ENCODE assay signal across 27 cellular contexts in the genomic region with DNA sequence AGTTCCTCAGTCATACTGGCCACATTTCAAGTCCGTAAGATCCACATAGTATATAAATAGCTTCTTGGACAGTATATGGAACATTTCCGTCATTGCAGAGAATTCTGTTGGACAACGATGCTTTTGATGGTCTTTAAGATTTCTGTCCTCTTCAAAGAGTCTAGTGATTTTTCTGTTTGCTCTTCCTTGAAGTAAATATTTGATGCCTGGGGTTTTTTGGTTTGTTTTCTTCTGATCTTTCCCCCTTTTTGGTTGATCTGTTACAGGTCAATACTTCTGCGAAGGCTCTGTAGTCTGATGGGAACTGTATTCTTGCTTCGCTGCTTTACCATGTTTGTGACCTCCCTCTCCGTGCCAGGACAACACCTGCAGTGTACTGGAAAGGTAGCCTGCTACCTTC. TPM values are rescaled to one million over a fixed set of nuclear protein-coding genes. Genes with fewer than 3 reads are reported as not detected.
DNase-seq lines count a peak whose midpoint lies in the region; ATAC-seq and TF ChIP-seq lines count a peak whose summit lies in the region.
"Had no signal": no experiment of that assay in that cellular context is flagged by ENCODE, and none has a peak within 500 bp of the region (broad histone marks: within the 10 kb centered on the region; RNA-seq: fewer than 3 reads in every experiment).

No MANE protein-coding gene starts in this region.

- H3K27ac ChIP-seq in CD8-positive, alpha-beta T cell (ENCODE audit: low read depth, low read length): no peak overlapping the region

- H3K4me1 ChIP-seq in CD8-positive, alpha-beta T cell (ENCODE audit: insufficient read depth, low read length): peaks cover 24% of the 10 kb centered on the region
- H3K4me1 ChIP-seq: BE2C had no signal

- H3K4me3 ChIP-seq in CD8-positive, alpha-beta T cell (ENCODE audit: low read depth, low read length): no peak overlapping the region
- H3K4me3 ChIP-seq: K562, smooth muscle cell had no signal

- POLR2A ChIA-PET in CD8-positive, alpha-beta T cell (lab: Charles Lee): interaction anchor here (0.6 kb wide), 1 partner anchor 87 kb away, joined by 3 read pairs; no protein-coding TSS in a partner anchor

- no peak for ATAC-seq in activated T-cell treated with anti-CD3 and anti-CD28 coated beads, Interleukin-2, amount 50 U/mL, for 72 hours (replicated peaks in 1 of 2)
- no peak for ATAC-seq in CD8-positive, alpha-beta T cell
- ATAC-seq in HG03097 (IDR thresholded peaks at IDR 0.05; ENCODE audit: low FRiP score, unreplicated experiment): no peak
- ATAC-seq in GM18502 (IDR thresholded peaks at IDR 0.05; ENCODE audit: poor library complexity, unreplicated experiment): no peak
- ATAC-seq: K562 had no signal

- H3K36me3 Mint-ChIP-seq in activated T-cell treated with anti-CD3 and anti-CD28 coated beads, Interleukin-2, amount 50 U/mL, for 72 hours (ENCODE audit: insufficient read depth in 2 of 2): peaks cover 4 to 19% of the 10 kb centered on the region in 2 donors
- peaks cover 21% of the 10 kb centered on the region for H3K36me3 Mint-ChIP-seq in CD8-positive, alpha-beta T cell
- peaks cover 30% of the 10 kb centered on the region for H3K36me3 Mint-ChIP-seq in activated T-helper 2 cell treated with anti-CD3 and anti-CD28 coated beads, Interferon-gamma antibody, Interleukin-2, Interleukin-4, amounts not matched to agents 10 μg/mL and 5 μg/mL and 100 μg/mL, durations not matched to agents 14 hours and 24 hours and 36 hours (ENCODE audit: low read depth)
- peaks cover 9% of the 10 kb centered on the region for H3K36me3 Mint-ChIP-seq in progenitor cell of endocrine pancreas (ENCODE audit: insufficient read depth)

- H3K27me3 ChIP-seq in CD8-positive, alpha-beta T cell (ENCODE audit: insufficient read depth, low read length): no peaks in the 10 kb centered on the region
- H3K27me3 ChIP-seq: BE2C had no signal

- no peaks in the 10 kb centered on the region for H3K9me3 ChIP-seq in CD8-positive, alpha-beta T cell (ENCODE audit: low read length)
- H3K9me3 ChIP-seq: BE2C had no signal

- peaks cover 5% of the 10 kb centered on the region for H3K36me3 ChIP-seq in CD8-positive, alpha-beta T cell (ENCODE audit: insufficient read depth, low read length)
- H3K36me3 ChIP-seq: BE2C had no signal

- no peak for TF ChIP-seq POLR2A in erythroblast (IDR thresholded peaks at IDR 0.05; ENCODE audit: low read length)

- no peak overlapping the region for H3K4me3 Mint-ChIP-seq in activated T-cell treated with anti-CD3 and anti-CD28 coated beads, Interleukin-2, amount 50 U/mL, for 72 hours
- H3K4me3 Mint-ChIP-seq in CD8-positive, alpha-beta T cell: peak overlapping the region; percentile 1
- H3K4me3 Mint-ChIP-seq in activated T-helper 2 cell treated with anti-CD3 and anti-CD28 coated beads, Interferon-gamma antibody, Interleukin-2, Interleukin-4, amounts not matched to agents 10 μg/mL and 5 μg/mL and 100 μg/mL, durations not matched to agents 14 hours and 24 hours and 36 hours (ENCODE audit: low read depth): peak overlapping the region; percentile 2
- H3K4me3 Mint-ChIP-seq in progenitor cell of endocrine pancreas (ENCODE audit: low read depth): no peak overlapping the region
- H3K4me3 Mint-ChIP-seq: H9, mesothelial cell of epicardium, type B pancreatic cell had no signal

- H3K9me3 Mint-ChIP-seq in activated T-cell treated with anti-CD3 and anti-CD28 coated beads, Interleukin-2, amount 50 U/mL, for 72 hours: no peaks in the 10 kb centered on the region
- no peaks in the 10 kb centered on the region for H3K9me3 Mint-ChIP-seq in CD8-positive, alpha-beta T cell
- no peaks in the 10 kb centered on the region for H3K9me3 Mint-ChIP-seq in activated T-helper 2 cell treated with anti-CD3 and anti-CD28 coated beads, Interferon-gamma antibody, Interleukin-2, Interleukin-4, amounts not matched to agents 10 μg/mL and 5 μg/mL and 100 μg/mL, durations not matched to agents 14 hours and 24 hours and 36 hours
- no peaks in the 10 kb centered on the region for H3K9me3 Mint-ChIP-seq in progenitor cell of endocrine pancreas (ENCODE audit: low read depth)
- H3K9me3 Mint-ChIP-seq: H9, mesothelial cell of epicardium, naive B cell, type B pancreatic cell had no signal

- intact Hi-C loops in CD8-positive, alpha-beta T cell (cut with DNase I, micrococcal nuclease): loop anchor here in 1 of 2 experiments (10.0 kb wide), 1 partner anchor 53 kb away; a partner anchor contains a TSS
- intact Hi-C loops in activated T-helper 2 cell treated with anti-CD3 and anti-CD28 coated beads, Interferon-gamma antibody, Interleukin-2, Interleukin-4, amounts not matched to agents 10 μg/mL and 5 μg/mL and 100 μg/mL, durations not matched to agents 14 hours and 24 hours and 36 hours (cut with micrococcal nuclease): no loop called here

- peaks cover 40% of the 10 kb centered on the region for H3K4me1 Mint-ChIP-seq in activated T-cell treated with anti-CD3 and anti-CD28 coated beads, Interleukin-2, amount 50 U/mL, for 72 hours (ENCODE audit: low read depth)
- peaks cover 44% of the 10 kb centered on the region for H3K4me1 Mint-ChIP-seq in CD8-positive, alpha-beta T cell (ENCODE audit: low read depth)
- peaks cover 22% of the 10 kb centered on the region for H3K4me1 Mint-ChIP-seq in activated T-helper 2 cell treated with anti-CD3 and anti-CD28 coated beads, Interferon-gamma antibody, Interleukin-2, Interleukin-4, amounts not matched to agents 10 μg/mL and 5 μg/mL and 100 μg/mL, durations not matched to agents 14 hours and 24 hours and 36 hours (ENCODE audit: low read depth)
- H3K4me1 Mint-ChIP-seq in progenitor cell of endocrine pancreas (ENCODE audit: low read depth): peaks cover 1% of the 10 kb centered on the region
- H3K4me1 Mint-ChIP-seq: mesothelial cell of epicardium had no signal

- H3K27ac Mint-ChIP-seq in activated T-cell treated with anti-CD3 and anti-CD28 coated beads, Interleukin-2, amount 50 U/mL, for 72 hours: peak overlapping the region; percentile 79
- H3K27ac Mint-ChIP-seq in CD8-positive, alpha-beta T cell: peak overlapping the region; percentile 79
- H3K27ac Mint-ChIP-seq in activated T-helper 2 cell treated with anti-CD3 and anti-CD28 coated beads, Interferon-gamma antibody, Interleukin-2, Interleukin-4, amounts not matched to agents 10 μg/mL and 5 μg/mL and 100 μg/mL, durations not matched to agents 14 hours and 24 hours and 36 hours: peak overlapping the region; percentile 66
- peak overlapping the region; percentile 18 for H3K27ac Mint-ChIP-seq in progenitor cell of endocrine pancreas
- H3K27ac Mint-ChIP-seq: mesothelial cell of epicardium, type B pancreatic cell had no signal

- no peak for DNase-seq in activated T-cell treated with anti-CD3 and anti-CD28 coated beads, Interleukin-2, amount 50 U/mL, for 72 hours
- no peak for DNase-seq in activated T-cell treated with anti-CD3 and anti-CD28 coated beads for 4 hours
- no peak for DNase-seq in CD8-positive, alpha-beta T cell
- no peak for DNase-seq in activated T-helper 2 cell treated with anti-CD3 and anti-CD28 coated beads, Interferon-gamma antibody, Interleukin-2, Interleukin-4, amounts not matched to agents 10 μg/mL and 5 μg/mL and 100 μg/mL, durations not matched to agents 14 hours and 24 hours and 36 hours (ENCODE audit: low spot score)
- no peak for DNase-seq in progenitor cell of endocrine pancreas (ENCODE audit: low spot score, unreplicated experiment)
- no peak for DNase-seq in erythroblast (lab: John Stamatoyannopoulos, UW)
- DNase-seq: ACHN; activated CD4-positive, CD25-positive, alpha-beta regulatory T cell; BE2C; cerebellar nuclear complex; DMS79; GDM1; H9; naive B cell; NCI-H1105; NCI-H1930; NCI-H524 treated with DMSO at 0.1 percent for 48 hours; retina; SHP77; stimulated activated CD4-positive, alpha-beta T cell treated with anti-CD3 and anti-CD28 coated beads, Interleukin-1b, Interleukin-23, amount 100 ng/mL, for 48 hours; stimulated activated CD8-positive, alpha-beta memory T cell treated with anti-CD3 and anti-CD28 coated beads, Interleukin-4, amount 100 ng/mL, for 48 hours had no signal

- no peaks in the 10 kb centered on the region for H3K27me3 Mint-ChIP-seq in activated T-cell treated with anti-CD3 and anti-CD28 coated beads, Interleukin-2, amount 50 U/mL, for 72 hours (ENCODE audit: low read depth)
- no peaks in the 10 kb centered on the region for H3K27me3 Mint-ChIP-seq in CD8-positive, alpha-beta T cell (ENCODE audit: low read depth)
- H3K27me3 Mint-ChIP-seq in activated T-helper 2 cell treated with anti-CD3 and anti-CD28 coated beads, Interferon-gamma antibody, Interleukin-2, Interleukin-4, amounts not matched to agents 10 μg/mL and 5 μg/mL and 100 μg/mL, durations not matched to agents 14 hours and 24 hours and 36 hours (ENCODE audit: low read depth): no peaks in the 10 kb centered on the region
- no peaks in the 10 kb centered on the region for H3K27me3 Mint-ChIP-seq in progenitor cell of endocrine pancreas
- H3K27me3 Mint-ChIP-seq: naive B cell, type B pancreatic cell had no signal

- no peak for TF ChIP-seq CTCF in CD8-positive, alpha-beta T cell (IDR thresholded peaks at IDR 0.05)
- TF ChIP-seq CTCF in progenitor cell of endocrine pancreas (IDR thresholded peaks at IDR 0.05; ENCODE audit: unreplicated experiment): no peak

- CTCF ChIA-PET in CD8-positive, alpha-beta T cell (lab: Charles Lee): no interaction called here

RNA-seq across cellular contexts. Expression of a gene that starts 42.3 kb away (rescaled TPM):
- total RNA-seq in activated T-cell treated with anti-CD3 and anti-CD28 coated beads, Interleukin-2, amount 50 U/mL, for 72 hours: 100 to 1,000 TPM; 207 to 229 TPM
- total RNA-seq in CD8-positive, alpha-beta T cell: 100 to 1,000 TPM; 184 to 187 TPM
- total RNA-seq in activated T-helper 2 cell treated with anti-CD3 and anti-CD28 coated beads, Interferon-gamma antibody, Interleukin-2, Interleukin-4, amounts not matched to agents 10 μg/mL and 5 μg/mL and 100 μg/mL, durations not matched to agents 14 hours and 24 hours and 36 hours: 219 and 221 TPM in 2 replicates
- 142 and 154 TPM in 2 replicates for total RNA-seq in progenitor cell of endocrine pancreas

RNA-seq across cellular contexts. Expression of a gene that starts 56.8 kb away (rescaled TPM):
- 10 to 100 TPM; 24.3 to 28.6 TPM for total RNA-seq in activated T-cell treated with anti-CD3 and anti-CD28 coated beads, Interleukin-2, amount 50 U/mL, for 72 hours
- total RNA-seq in CD8-positive, alpha-beta T cell: 10 to 100 TPM; 41.2 to 41.4 TPM
- total RNA-seq in activated T-helper 2 cell treated with anti-CD3 and anti-CD28 coated beads, Interferon-gamma antibody, Interleukin-2, Interleukin-4, amounts not matched to agents 10 μg/mL and 5 μg/mL and 100 μg/mL, durations not matched to agents 14 hours and 24 hours and 36 hours: 14.9 and 15.6 TPM in 2 replicates
- 17.4 and 18.0 TPM in 2 replicates for total RNA-seq in progenitor cell of endocrine pancreas

Comparison
In these comparisons a context has a peak if more than half of its experiments do, and no peak if none do; other contexts are left out.
1. H3K27ac Mint-ChIP-seq: peak in every context shown above with its lines; median percentile 79 in activated T-cell treated with anti-CD3 and anti-CD28 coated beads, Interleukin-2, amount 50 U/mL, for 72 hours; 79 in CD8-positive, alpha-beta T cell; 66 in activated T-helper 2 cell treated with anti-CD3 and anti-CD28 coated beads, Interferon-gamma antibody, Interleukin-2, Interleukin-4, amounts not matched to agents 10 μg/mL and 5 μg/mL and 100 μg/mL, durations not matched to agents 14 hours and 24 hours and 36 hours; 18 in progenitor cell of endocrine pancreas.
2. H3K4me3 Mint-ChIP-seq: peak in CD8-positive, alpha-beta T cell (single experiment) and activated T-helper 2 cell treated with anti-CD3 and anti-CD28 coated beads, Interferon-gamma antibody, Interleukin-2, Interleukin-4, amounts not matched to agents 10 μg/mL and 5 μg/mL and 100 μg/mL, durations not matched to agents 14 hours and 24 hours and 36 hours (single experiment); none in activated T-cell treated with anti-CD3 and anti-CD28 coated beads, Interleukin-2, amount 50 U/mL, for 72 hours (0 of 2) and progenitor cell of endocrine pancreas (single experiment).